In the genomic region with DNA sequence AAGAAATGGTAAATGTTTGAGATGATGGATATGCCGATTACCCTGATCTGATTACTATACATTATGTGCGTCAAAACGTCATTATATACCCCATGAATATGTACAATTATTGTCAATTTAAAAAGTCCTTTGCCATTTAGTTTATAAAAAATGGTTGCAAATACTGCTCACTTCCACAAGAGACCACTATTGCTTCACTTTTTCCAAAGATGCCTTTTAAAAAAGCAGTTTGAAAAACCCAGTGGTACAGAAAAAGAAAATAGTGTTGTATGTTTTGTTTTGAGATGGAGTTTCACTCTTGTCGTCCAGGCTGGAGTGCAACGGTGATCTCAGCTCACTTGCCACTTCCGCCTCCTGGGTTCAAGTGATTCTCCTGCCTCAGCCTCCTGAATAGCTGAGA, we compare ENCODE assay signal across 8 cellular contexts. TPM values are rescaled to one million over a fixed set of nuclear protein-coding genes. Genes with fewer than 3 reads are reported as not detected.
A peak's percentile ranks its signal among the peaks of the same experiment; 100 is the strongest.
DNase-seq lines count a peak whose midpoint lies in the region; ATAC-seq and TF ChIP-seq lines count a peak whose summit lies in the region.

No MANE protein-coding gene starts in this region.

- H3K4me1 ChIP-seq in MM.1S (ENCODE audit: low read length) (peaks cover 13% of the 10 kb centered on the region), prostate gland (replicated peaks) (no peaks in the 10 kb centered on the region)

- H3K27me3 ChIP-seq in MM.1S (replicated peaks; ENCODE audit: insufficient read depth, low read length) (no peaks in the 10 kb centered on the region), prostate gland (replicated peaks; ENCODE audit: insufficient read depth) (no peaks in the 10 kb centered on the region)

- intact Hi-C loops in prostate gland (cut with DNase I) (no loop called here), left ventricle myocardium superior (cut with micrococcal nuclease) (no loop called here)

- no peaks in the 10 kb centered on the region for H4K20me1 ChIP-seq in MM.1S (ENCODE audit: insufficient read depth, low read length)

- peak; percentile 1 for DNase-seq in NCI-H2171 treated with DMSO at 0.1 percent for 48 hours (lab: John Stamatoyannopoulos, UW)
- DNase-seq in NCI-H2171 (lab: John Stamatoyannopoulos, UW) = no peak
- DNase-seq in MM.1S = peak; percentile 65
- no peak for DNase-seq in chondrocyte (ENCODE audit: low spot score)
- DNase-seq in prostate gland (ENCODE audit: low spot score) = no peak
- DNase-seq in stimulated activated CD4-positive, alpha-beta T cell treated with anti-CD3 and anti-CD28 coated beads, Interleukin-2, amount 100 ng/mL, for 24 hours = no peak
- DNase-seq in left lobe of liver (ENCODE audit: low spot score) = no peak
- DNase-seq in left ventricle myocardium superior = no peak

- H3F3A ChIP-seq in MM.1S (ENCODE audit: insufficient read depth, low read length) = peaks cover 11% of the 10 kb centered on the region

- H3K4me2 ChIP-seq in MM.1S (ENCODE audit: low read depth, low read length) = peak overlapping the region; percentile 29; the same call in 1 of the 2 replicates

- no peak overlapping the region for H3K9ac ChIP-seq in MM.1S (ENCODE audit: low read length)

- H3K9me3 Mint-ChIP-seq in chondrocyte (ENCODE audit: low read depth) = no peaks in the 10 kb centered on the region

- no peaks in the 10 kb centered on the region for H3K79me2 ChIP-seq in MM.1S (ENCODE audit: low read length)

- H3K27ac Mint-ChIP-seq in chondrocyte (ENCODE audit: unreplicated experiment) = no peak overlapping the region

- no peaks in the 10 kb centered on the region for H3K9me2 ChIP-seq in MM.1S (replicated peaks; ENCODE audit: insufficient read depth, low read length)

- H3K4me3 ChIP-seq in MM.1S (ENCODE audit: low read length) = 0 out of 2 replicates have a peak overlapping the region, but pooled peaks have one; percentile 3
- no peak overlapping the region for H3K4me3 ChIP-seq in prostate gland

- no peak for TF ChIP-seq POLR2A in prostate gland (IDR thresholded peaks at IDR 0.05)

- H3K27me3 Mint-ChIP-seq in chondrocyte (ENCODE audit: low read depth) = peaks cover 12% of the 10 kb centered on the region

- H3K36me3 ChIP-seq in MM.1S (replicated peaks; ENCODE audit: insufficient read depth, low read length) (no peaks in the 10 kb centered on the region), prostate gland (no peaks in the 10 kb centered on the region)

- no peaks in the 10 kb centered on the region for H3K36me3 Mint-ChIP-seq in chondrocyte (ENCODE audit: low read depth)

- ATAC-seq in left lobe of liver = no peak
- no peak for ATAC-seq in left ventricle myocardium superior

- TF ChIP-seq CTCF in MM.1S (IDR thresholded peaks at IDR 0.05; ENCODE audit: low read length) (peak; percentile 47), chondrocyte (IDR thresholded peaks at IDR 0.05) (peak; percentile 80), prostate gland (IDR thresholded peaks at IDR 0.05) (peak in 3 of 4 experiments; percentile 19 to 56 (median 55))

- whole genome bisulfite sequencing in prostate gland = 32% methylated on average over 6 of the region's 6 CpGs

- no peak overlapping the region for H2AFZ ChIP-seq in MM.1S (ENCODE audit: low read length)

- H3K27ac ChIP-seq in MM.1S (ENCODE audit: low read length) (no peak overlapping the region), prostate gland (no peak overlapping the region)

- H3K4me3 Mint-ChIP-seq in chondrocyte (ENCODE audit: unreplicated experiment) = no peak overlapping the region

- no peaks in the 10 kb centered on the region for H3K4me1 Mint-ChIP-seq in chondrocyte (ENCODE audit: low read depth)

- H3K9me3 ChIP-seq in MM.1S (replicated peaks; ENCODE audit: insufficient read depth, low read length) (no peaks in the 10 kb centered on the region), prostate gland (no peaks in the 10 kb centered on the region)

RNA-seq across cellular contexts. Expression of gene EDEM1, which starts 39.3 kb away (rescaled TPM):
- total RNA-seq in chondrocyte (39.0 to 51.2 TPM (median 49.1 TPM) in 3 replicates), prostate gland (10 to 100 TPM; 40.5 to 63.1 TPM), left lobe of liver (81.1 TPM), left ventricle myocardium superior (6.1 TPM)

Comparison
In these comparisons a context has a peak if more than half of its experiments do, and no peak if none do; other contexts are left out.
1. DNase-seq: peak in NCI-H2171 treated with DMSO at 0.1 percent for 48 hours (single experiment) and MM.1S (single experiment); none in NCI-H2171 (single experiment), chondrocyte (single experiment), prostate gland (single experiment), stimulated activated CD4-positive, alpha-beta T cell treated with anti-CD3 and anti-CD28 coated beads, Interleukin-2, amount 100 ng/mL, for 24 hours (0 of 2), left lobe of liver (single experiment) and left ventricle myocardium superior (single experiment).
2. Peak in every context shown above with its lines, with median percentiles within 50 percentile points of each other: CTCF ChIP-seq.